ENCODE assay signal across 8 cellular contexts in genomic region chr12:62632521-62632920, GRCh38.
DNase-seq lines count a peak whose midpoint lies in the region; ATAC-seq and TF ChIP-seq lines count a peak whose summit lies in the region.

No MANE protein-coding gene starts in this region.

- CTCF ChIA-PET in CD8-positive, alpha-beta T cell (lab: Charles Lee): no interaction called here

- intact Hi-C loops in CD8-positive, alpha-beta T cell (cut with DNase I, micrococcal nuclease): no loop called here
- intact Hi-C loops in left cardiac atrium (cut with DNase I): no loop called here

- peak in 1 of 7 experiments; percentile 12 for DNase-seq in CD8-positive, alpha-beta T cell
- DNase-seq in left cardiac atrium: peak; percentile 64
- DNase-seq in progenitor cell of endocrine pancreas (ENCODE audit: low spot score, unreplicated experiment): peak; percentile 14
- DNase-seq in Kasumi-1 (lab: John Stamatoyannopoulos, UW): no peak

- H3K9me3 ChIP-seq in CD8-positive, alpha-beta T cell (ENCODE audit: low read length): no peaks in the 10 kb centered on the region

- no peaks in the 10 kb centered on the region for H3K36me3 ChIP-seq in CD8-positive, alpha-beta T cell (ENCODE audit: insufficient read depth, low read length)

- H3K4me1 ChIP-seq in CD8-positive, alpha-beta T cell (ENCODE audit: insufficient read depth, low read length): peaks cover 7% of the 10 kb centered on the region

- peak; percentile 20 for ATAC-seq in CD8-positive, alpha-beta T cell
- ATAC-seq in GM19351 (IDR thresholded peaks at IDR 0.05; ENCODE audit: unreplicated experiment) (peak; percentile 47), HG03520 (IDR thresholded peaks at IDR 0.05; ENCODE audit: unreplicated experiment) (peak; percentile 36), left cardiac atrium (peak; percentile 54 to 73), HG03469 (IDR thresholded peaks at IDR 0.05; ENCODE audit: unreplicated experiment) (no peak)

- peak overlapping the region; percentile 82 for H3K4me3 Mint-ChIP-seq in CD8-positive, alpha-beta T cell
- H3K4me3 Mint-ChIP-seq in activated naive CD8-positive, alpha-beta T cell: peak overlapping the region; percentile 80
- H3K4me3 Mint-ChIP-seq in progenitor cell of endocrine pancreas (ENCODE audit: low read depth): peak overlapping the region; percentile 80

- POLR2A ChIA-PET in CD8-positive, alpha-beta T cell (lab: Charles Lee): interaction anchor here (1.5 kb wide), 1 partner anchor 29 kb away, joined by 9 read pairs; no protein-coding TSS in a partner anchor

- peaks cover 13% of the 10 kb centered on the region for H3K27me3 ChIP-seq in CD8-positive, alpha-beta T cell (ENCODE audit: insufficient read depth, low read length)

- TF ChIP-seq CTCF in CD8-positive, alpha-beta T cell (IDR thresholded peaks at IDR 0.05): no peak
- TF ChIP-seq CTCF in progenitor cell of endocrine pancreas (IDR thresholded peaks at IDR 0.05; ENCODE audit: unreplicated experiment): no peak

- no peaks in the 10 kb centered on the region for H3K9me3 Mint-ChIP-seq in CD8-positive, alpha-beta T cell
- no peaks in the 10 kb centered on the region for H3K9me3 Mint-ChIP-seq in activated naive CD8-positive, alpha-beta T cell (ENCODE audit: low read depth)
- H3K9me3 Mint-ChIP-seq in progenitor cell of endocrine pancreas (ENCODE audit: low read depth): no peaks in the 10 kb centered on the region

- peaks cover 65% of the 10 kb centered on the region for H3K27me3 Mint-ChIP-seq in CD8-positive, alpha-beta T cell (ENCODE audit: low read depth)
- H3K27me3 Mint-ChIP-seq in activated naive CD8-positive, alpha-beta T cell: peaks cover 39% of the 10 kb centered on the region
- peaks cover 41% of the 10 kb centered on the region for H3K27me3 Mint-ChIP-seq in progenitor cell of endocrine pancreas

- H3K27ac Mint-ChIP-seq in CD8-positive, alpha-beta T cell: no peak overlapping the region
- no peak overlapping the region for H3K27ac Mint-ChIP-seq in activated naive CD8-positive, alpha-beta T cell
- no peak overlapping the region for H3K27ac Mint-ChIP-seq in progenitor cell of endocrine pancreas

- peaks cover 19% of the 10 kb centered on the region for H3K4me1 Mint-ChIP-seq in CD8-positive, alpha-beta T cell (ENCODE audit: low read depth)
- peaks cover 10% of the 10 kb centered on the region for H3K4me1 Mint-ChIP-seq in activated naive CD8-positive, alpha-beta T cell (ENCODE audit: low read depth)
- H3K4me1 Mint-ChIP-seq in progenitor cell of endocrine pancreas (ENCODE audit: low read depth): peaks cover 14% of the 10 kb centered on the region

- H3K27ac ChIP-seq in CD8-positive, alpha-beta T cell (ENCODE audit: low read depth, low read length): no peak overlapping the region

- H3K36me3 Mint-ChIP-seq in CD8-positive, alpha-beta T cell: no peaks in the 10 kb centered on the region
- peaks cover 4% of the 10 kb centered on the region for H3K36me3 Mint-ChIP-seq in activated naive CD8-positive, alpha-beta T cell
- no peaks in the 10 kb centered on the region for H3K36me3 Mint-ChIP-seq in progenitor cell of endocrine pancreas (ENCODE audit: insufficient read depth)

- peak overlapping the region; percentile 62 for H3K4me3 ChIP-seq in CD8-positive, alpha-beta T cell (ENCODE audit: low read depth, low read length)

Comparison
In these comparisons a context has a peak if more than half of its experiments do, and no peak if none do; other contexts are left out.
1. DNase-seq: peak in left cardiac atrium (single experiment) and progenitor cell of endocrine pancreas (single experiment); none in Kasumi-1 (0 of 2).
2. Peak in every context shown above with its lines, with median percentiles within 50 percentile points of each other: H3K4me3 Mint-ChIP-seq.